18 cellular contexts compared by ENCODE assay signal in the genomic region with DNA sequence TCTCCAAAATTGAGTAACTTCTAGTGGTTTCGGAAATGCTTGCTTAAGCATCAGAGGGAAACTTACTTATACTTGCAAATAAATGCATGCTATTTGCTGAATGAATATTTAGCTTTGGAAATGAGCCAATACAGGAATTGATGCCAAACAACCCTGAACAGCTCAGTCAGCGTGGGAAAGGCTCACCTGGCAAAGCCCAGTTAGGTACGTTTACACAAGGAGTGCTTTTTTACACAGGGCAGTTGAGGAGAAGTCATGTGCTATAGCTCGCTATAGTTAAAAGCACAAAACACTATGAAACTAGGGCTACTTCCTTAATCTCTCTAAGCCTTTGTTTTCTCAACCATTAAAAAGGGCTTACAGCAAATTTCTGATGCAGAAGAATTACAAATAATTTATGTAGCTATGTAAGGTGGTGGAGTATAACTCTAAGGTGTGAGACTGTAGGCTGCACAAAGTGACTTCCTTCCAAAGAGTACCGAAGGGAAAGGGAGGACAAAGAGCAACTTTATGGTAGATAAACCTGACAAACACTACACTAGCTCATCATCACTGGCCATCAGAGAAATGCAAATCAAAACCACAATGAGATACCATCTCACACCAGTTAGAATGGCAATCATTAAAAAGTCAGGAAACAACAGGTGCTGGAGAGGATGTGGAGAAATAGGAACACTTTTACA.
A peak's percentile ranks its signal among the peaks of the same experiment; 100 is the strongest.
DNase-seq lines count a peak whose midpoint lies in the region; ATAC-seq and TF ChIP-seq lines count a peak whose summit lies in the region.
"Had no signal": no experiment of that assay in that cellular context is flagged by ENCODE, and none has a peak within 500 bp of the region (broad histone marks: within the 10 kb centered on the region; RNA-seq: fewer than 3 reads in every experiment).

No MANE protein-coding gene starts in this region.

- 17 to 25% methylated on average over 5 of the region's 5 CpGs for WGBS in body of pancreas, 2 donors
- 27 to 55% (median 48%) methylated on average over 5 of the region's 5 CpGs for WGBS in stomach, 5 donors

- no peaks in the 10 kb centered on the region for H3K36me3 ChIP-seq in body of pancreas (replicated peaks in 1 of 2; ENCODE audit: insufficient read depth in 1 of 2, low read depth in 2 of 2)
- no peaks in the 10 kb centered on the region for H3K36me3 ChIP-seq in stomach
- H3K36me3 ChIP-seq: BE2C, MG63, SJCRH30 had no signal

- no peak overlapping the region for H3K4me3 ChIP-seq in body of pancreas
- H3K4me3 ChIP-seq in stomach = no peak overlapping the region
- H3K4me3 ChIP-seq: GM23338, MG63, psoas muscle, SJCRH30, testis had no signal

- TF ChIP-seq EP300 in stomach (IDR thresholded peaks at IDR 0.05) = no peak

- intact Hi-C loops in body of pancreas (cut with DNase I) (no loop called here), stomach (cut with DNase I; ENCODE audit: low total_unique reads) (no loop called here), posterior vena cava (cut with DNase I) (no loop called here)

- TF ChIP-seq POLR2A in body of pancreas (IDR thresholded peaks at IDR 0.05) (peak in 2 of 3 donors; percentile 28 to 40), stomach (IDR thresholded peaks at IDR 0.05) (no peak)

- H3K9me3 ChIP-seq in body of pancreas (no peaks in the 10 kb centered on the region), stomach (no peaks in the 10 kb centered on the region)
- H3K9me3 ChIP-seq: BE2C, MG63, psoas muscle, SJCRH30, testis had no signal

- no peak for TF ChIP-seq CTCF in body of pancreas (IDR thresholded peaks at IDR 0.05)
- no peak for TF ChIP-seq CTCF in stomach (IDR thresholded peaks at IDR 0.05)

- H3K4me1 ChIP-seq in body of pancreas (peaks cover 5% of the 10 kb centered on the region), stomach (no peaks in the 10 kb centered on the region)
- H3K4me1 ChIP-seq: BE2C, psoas muscle, SJCRH30, testis had no signal

- H3K27me3 ChIP-seq in body of pancreas (no peaks in the 10 kb centered on the region), stomach (no peaks in the 10 kb centered on the region)
- H3K27me3 ChIP-seq: MG63, SJCRH30, testis had no signal

- DNase-seq in DMS79 treated with DMSO at 0.1 percent for 48 hours (lab: John Stamatoyannopoulos, UW) (peak; percentile 52), DMS79 (lab: John Stamatoyannopoulos, UW) (no peak), NCI-H345 (lab: John Stamatoyannopoulos, UW) (peak; percentile 85), body of pancreas (peak; percentile 89 to 95 (median 94)), stomach (peak; percentile 37), posterior vena cava (ENCODE audit: low spot score) (no peak), KG1 (lab: John Stamatoyannopoulos, UW) (no peak), pons (ENCODE audit: low spot score) (no peak)
- DNase-seq: 8988T, BE2C, cortex of kidney, foreskin melanocyte, MG63, psoas muscle, SJCRH30, testis had no signal

- ATAC-seq in body of pancreas = peak; percentile 100
- ATAC-seq: activated CD4-positive, CD25-positive, alpha-beta regulatory T cell treated with anti-CD3 and anti-CD28 coated beads, Interleukin-2, amount 50 U/mL, for 24 hours; GM23338; psoas muscle had no signal

- peak overlapping the region; percentile 71 to 86 (median 80) for H3K27ac ChIP-seq in body of pancreas
- H3K27ac ChIP-seq in stomach = no peak overlapping the region
- H3K27ac ChIP-seq: psoas muscle, SJCRH30, testis had no signal

Comparison
In these comparisons a context has a peak if more than half of its experiments do, and no peak if none do; other contexts are left out.
1. DNase-seq: peak in DMS79 treated with DMSO at 0.1 percent for 48 hours (single experiment), NCI-H345 (single experiment), body of pancreas (4 of 4) and stomach (single experiment); none in DMS79 (single experiment), posterior vena cava (single experiment), KG1 (single experiment) and pons (single experiment).
2. H3K27ac ChIP-seq: peak in body of pancreas (4 of 4); none in stomach (0 of 5).
3. POLR2A ChIP-seq: peak in body of pancreas (2 of 3); none in stomach (0 of 4).